In the genomic region with DNA sequence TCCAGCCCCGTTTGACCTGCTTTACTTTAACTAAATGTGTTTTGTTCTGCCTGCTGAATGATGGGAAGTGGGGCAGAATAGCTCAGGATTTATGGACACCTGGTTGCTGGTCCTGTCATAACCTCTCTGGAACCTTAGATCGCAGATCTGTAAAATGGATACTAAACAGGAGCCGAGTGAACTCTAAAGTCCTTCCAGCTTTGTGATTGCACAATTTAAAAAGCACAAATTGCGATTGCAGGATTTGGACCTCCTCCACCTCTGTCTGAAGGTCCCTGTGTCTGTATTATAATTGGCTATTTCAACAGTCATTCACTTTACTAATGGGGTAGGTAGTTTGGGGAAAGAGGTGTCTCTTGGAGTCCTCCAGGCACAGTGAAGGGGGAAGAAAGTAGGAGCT, we compare ENCODE assay signal across 20 cellular contexts.
DNase-seq lines count a peak whose midpoint lies in the region; ATAC-seq and TF ChIP-seq lines count a peak whose summit lies in the region.
"Had no signal": no experiment of that assay in that cellular context is flagged by ENCODE, and none has a peak within 500 bp of the region (broad histone marks: within the 10 kb centered on the region; RNA-seq: fewer than 3 reads in every experiment).

No MANE protein-coding gene starts in this region.

- H3K36me3 ChIP-seq in GM23338 (ENCODE audit: insufficient read depth) (no peaks in the 10 kb centered on the region), liver (ENCODE audit: control insufficient read depth in 4 of 4, insufficient read depth in 3 of 4, low read depth in 1 of 4, low read length in 3 of 4) (no peaks in the 10 kb centered on the region)
- H3K36me3 ChIP-seq: BLaER1, HAP-1 had no signal

- intact Hi-C loops in CD14-positive monocyte (cut with micrococcal nuclease), result no loop called here

- H3K27me3 Mint-ChIP-seq in CD14-positive monocyte (ENCODE audit: low read depth in 3 of 3), result peaks cover 0 to 2% (median 1%) of the 10 kb centered on the region in 3 donors
- H3K27me3 Mint-ChIP-seq in GM23338 (ENCODE audit: insufficient read depth, low read depth, poor library complexity), result peaks cover 2% of the 10 kb centered on the region
- H3K27me3 Mint-ChIP-seq in activated CD8-positive, alpha-beta memory T cell treated with anti-CD3 and anti-CD28 coated beads, Interleukin-2, amount 10 ng/mL, durations not matched to agents 7 days and 5 days, result peaks cover 38% of the 10 kb centered on the region

- H3K4me3 Mint-ChIP-seq in CD14-positive monocyte (no peak overlapping the region), GM23338 (no peak overlapping the region)
- no peak overlapping the region for H3K4me3 Mint-ChIP-seq in activated CD8-positive, alpha-beta memory T cell treated with anti-CD3 and anti-CD28 coated beads, Interleukin-2, amount 10 ng/mL, durations not matched to agents 7 days and 5 days

- CTCF ChIA-PET in activated CD8-positive, alpha-beta memory T cell treated with anti-CD3 and anti-CD28 coated beads, Interleukin-2, amount 10 ng/mL, durations not matched to agents 7 days and 5 days (lab: Charles Lee), result interaction anchor here (1.5 kb wide), 1 partner anchor 16 kb away, joined by 3 read pairs; no protein-coding TSS in a partner anchor

- TF ChIP-seq CTCF in CD14-positive monocyte (IDR thresholded peaks at IDR 0.05), result no peak
- TF ChIP-seq CTCF in GM23338 (conservative IDR thresholded peaks at IDR 0.05; ENCODE audit: low read depth in 2 of 2), result no peak
- TF ChIP-seq CTCF in coronary artery (IDR thresholded peaks at IDR 0.05), result no peak
- TF ChIP-seq CTCF in liver (IDR thresholded peaks at IDR 0.05; ENCODE audit: low read depth, low read length, missing input control), result no peak

- TF ChIP-seq RAD21 in liver (IDR thresholded peaks at IDR 0.05), result peak; percentile 42 to 45

- H3K36me3 Mint-ChIP-seq in CD14-positive monocyte (no peaks in the 10 kb centered on the region), GM23338 (ENCODE audit: low read depth) (no peaks in the 10 kb centered on the region)
- no peaks in the 10 kb centered on the region for H3K36me3 Mint-ChIP-seq in activated CD8-positive, alpha-beta memory T cell treated with anti-CD3 and anti-CD28 coated beads, Interleukin-2, amount 10 ng/mL, durations not matched to agents 7 days and 5 days
- H3K36me3 Mint-ChIP-seq: CD4-positive, alpha-beta memory T cell had no signal

- H2AFZ ChIP-seq in GM23338, result peak overlapping the region; percentile 11; the same call in 1 of the 2 replicates
- H2AFZ ChIP-seq: GM23248 had no signal

- no peak overlapping the region for H3K27ac ChIP-seq in GM23338 (ENCODE audit: low read depth)
- no peak overlapping the region for H3K27ac ChIP-seq in coronary artery
- H3K27ac ChIP-seq in liver (ENCODE audit: low read depth in 1 of 2, low read length in 2 of 2), result peak overlapping the region; percentile 79 to 98
- H3K27ac ChIP-seq: BLaER1, GM23248 had no signal

- DNase-seq in CD14-positive monocyte (ENCODE audit: low spot score), result no peak
- DNase-seq in GM23338 (ENCODE audit: low spot score), result no peak
- DNase-seq in coronary artery (ENCODE audit: low spot score), result peak; percentile 14
- no peak for DNase-seq in stimulated activated CD4-positive, alpha-beta T cell treated with anti-CD3 and anti-CD28 coated beads, Interleukin-1b, Interleukin-23, amount 100 ng/mL, for 48 hours
- DNase-seq in activated CD8-positive, alpha-beta memory T cell treated with anti-CD3 and anti-CD28 coated beads, Interleukin-2, amount 10 ng/mL, durations not matched to agents 7 days and 5 days, result no peak
- DNase-seq in activated naive CD4-positive, alpha-beta T cell (lab: John Stamatoyannopoulos, UW), result no peak
- DNase-seq: CD4-positive, alpha-beta memory T cell; COR-L47; GM23248; Kasumi-1; NCI-H1105 treated with DMSO at 0.1 percent for 48 hours; NCI-H146; NCI-H2029; NCI-H446; NCI-H524 treated with DMSO at 0.1 percent for 48 hours; OCI-M1; SK-N-SH had no signal

- H3K4me1 Mint-ChIP-seq in CD14-positive monocyte (peaks cover 84% of the 10 kb centered on the region), GM23338 (peaks cover 33% of the 10 kb centered on the region)
- H3K4me1 Mint-ChIP-seq in activated CD8-positive, alpha-beta memory T cell treated with anti-CD3 and anti-CD28 coated beads, Interleukin-2, amount 10 ng/mL, durations not matched to agents 7 days and 5 days, result peaks cover 26% of the 10 kb centered on the region

- H3K9ac ChIP-seq in liver (ENCODE audit: low read depth in 1 of 2, low read length in 2 of 2), result peak overlapping the region in 1 of 2 donors; percentile 64
- H3K9ac ChIP-seq: BLaER1, GM23248, SK-N-SH had no signal

- no peaks in the 10 kb centered on the region for H3K9me2 ChIP-seq in GM23338 (ENCODE audit: insufficient read depth)
- H3K9me2 ChIP-seq: SK-N-SH had no signal

- no peak for ATAC-seq in GM23338
- no peak for ATAC-seq in activated CD8-positive, alpha-beta memory T cell treated with anti-CD3 and anti-CD28 coated beads, Interleukin-2, amount 10 ng/mL, durations not matched to agents 7 days and 5 days

- H3K27me3 ChIP-seq in GM23338 (ENCODE audit: insufficient read depth) (no peaks in the 10 kb centered on the region), liver (ENCODE audit: control insufficient read depth in 4 of 4, insufficient read depth in 4 of 4, low read length in 3 of 4) (no peaks in the 10 kb centered on the region)
- H3K27me3 ChIP-seq: BLaER1 had no signal

- no peak overlapping the region for H3K4me2 ChIP-seq in GM23338
- H3K4me2 ChIP-seq: BLaER1, SK-N-SH had no signal

- H3K4me3 ChIP-seq in GM23338, result no peak overlapping the region
- no peak overlapping the region for H3K4me3 ChIP-seq in coronary artery
- no peak overlapping the region for H3K4me3 ChIP-seq in liver (ENCODE audit: low read depth in 1 of 3, low read length in 3 of 3)
- H3K4me3 ChIP-seq: BLaER1, GM23248, HAP-1 had no signal

- no peaks in the 10 kb centered on the region for H3K79me2 ChIP-seq in GM23338 (replicated peaks; ENCODE audit: insufficient read depth)

- H4K20me1 ChIP-seq in GM23338 (replicated peaks; ENCODE audit: insufficient read depth), result no peaks in the 10 kb centered on the region
- H4K20me1 ChIP-seq: BLaER1 had no signal

- H3K9me3 Mint-ChIP-seq in CD14-positive monocyte, result peaks cover 0 to 2% (median 0%) of the 10 kb centered on the region in 7 donors
- no peaks in the 10 kb centered on the region; the same call in 1 of the 3 replicates for H3K9me3 Mint-ChIP-seq in GM23338
- H3K9me3 Mint-ChIP-seq in activated CD8-positive, alpha-beta memory T cell treated with anti-CD3 and anti-CD28 coated beads, Interleukin-2, amount 10 ng/mL, durations not matched to agents 7 days and 5 days (ENCODE audit: low read depth), result no peaks in the 10 kb centered on the region
- H3K9me3 Mint-ChIP-seq: CD4-positive, alpha-beta memory T cell had no signal

- peaks cover 11% of the 10 kb centered on the region for H3K4me1 ChIP-seq in GM23338 (ENCODE audit: insufficient read depth)
- peaks cover 3 to 18% (median 11%) of the 10 kb centered on the region in 4 donors for H3K4me1 ChIP-seq in liver (ENCODE audit: control insufficient read depth in 4 of 4, insufficient read depth in 4 of 4, low read length in 3 of 4)
- H3K4me1 ChIP-seq: HAP-1 had no signal

- H3K9me3 ChIP-seq in liver (ENCODE audit: control insufficient read depth in 4 of 4, low read length in 3 of 4), result no peaks in the 10 kb centered on the region
- H3K9me3 ChIP-seq: HAP-1, SK-N-SH had no signal

- no peaks in the 10 kb centered on the region for H3F3A ChIP-seq in GM23338 (replicated peaks; ENCODE audit: low read depth)

- H3K27ac Mint-ChIP-seq in CD14-positive monocyte (peak overlapping the region in 6 of 7 donors; percentile 33 to 95 (median 81)), GM23338 (no peak overlapping the region)
- H3K27ac Mint-ChIP-seq in activated CD8-positive, alpha-beta memory T cell treated with anti-CD3 and anti-CD28 coated beads, Interleukin-2, amount 10 ng/mL, durations not matched to agents 7 days and 5 days, result no peak overlapping the region

- 32% methylated on average over 4 of the region's 4 CpGs for WGBS in liver

TF ChIP-seq in GM23338, 12 proteins besides CTCF, POLR2A, EP300 and RAD21 (continues in another document):
- TF ChIP-seq STAT1 (IDR thresholded peaks at IDR 0.05; ENCODE audit: unreplicated experiment), result no peak

TF ChIP-seq in liver, 16 proteins besides CTCF, POLR2A, EP300 and RAD21 (continues in another document):
- no peak for TF ChIP-seq MAX (IDR thresholded peaks at IDR 0.05)
- TF ChIP-seq ATF3 (IDR thresholded peaks at IDR 0.05), result no peak
- TF ChIP-seq EGR1 (IDR thresholded peaks at IDR 0.05; ENCODE audit: low read depth in 2 of 2), result peak in 1 of 2 donors; percentile 24
- TF ChIP-seq YY1 (IDR thresholded peaks at IDR 0.05), result peak; percentile 86
- no peak for TF ChIP-seq FOXA2 (IDR thresholded peaks at IDR 0.05)
- peak; percentile 76 for TF ChIP-seq SP1 (IDR thresholded peaks at IDR 0.05)
- TF ChIP-seq NR2F2 (IDR thresholded peaks at IDR 0.05), result peak; percentile 29

Comparison
In these comparisons a context has a peak if more than half of its experiments do, and no peak if none do; other contexts are left out.
1. H3K27ac Mint-ChIP-seq: peak in CD14-positive monocyte (6 of 7); none in GM23338 (single experiment) and activated CD8-positive, alpha-beta memory T cell treated with anti-CD3 and anti-CD28 coated beads, Interleukin-2, amount 10 ng/mL, durations not matched to agents 7 days and 5 days (single experiment).
2. H3K27ac ChIP-seq: peak in liver (2 of 2); none in GM23338 (single experiment) and coronary artery (0 of 2).